ENCODE assay signal across 8 cellular contexts in genomic region chr10:12196531-12197211, GRCh38. TPM values are rescaled to one million over a fixed set of nuclear protein-coding genes. Genes with fewer than 3 reads are reported as not detected.
DNase-seq lines count a peak whose midpoint lies in the region; ATAC-seq and TF ChIP-seq lines count a peak whose summit lies in the region.

No MANE protein-coding gene starts in this region.

- H3K9me3 Mint-ChIP-seq in activated CD4-positive, alpha-beta T cell treated with anti-CD3 and anti-CD28 coated beads for 36 hours (ENCODE audit: low read depth): no peaks in the 10 kb centered on the region
- H3K9me3 Mint-ChIP-seq in activated CD4-positive, alpha-beta memory T cell treated with anti-CD3 and anti-CD28 coated beads for 36 hours: no peaks in the 10 kb centered on the region

- ATAC-seq in activated CD4-positive, alpha-beta T cell treated with anti-CD3 and anti-CD28 coated beads for 36 hours: no peak
- ATAC-seq in HG03135 (IDR thresholded peaks at IDR 0.05; ENCODE audit: unreplicated experiment) (no peak), HG02973 (IDR thresholded peaks at IDR 0.05; ENCODE audit: unreplicated experiment) (no peak)

- H3K27ac ChIP-seq in iPS-18a (ENCODE audit: low read length) (peak overlapping the region; percentile 93), suprapubic skin (peak overlapping the region; percentile 98)

- peaks cover 49% of the 10 kb centered on the region for H3K36me3 Mint-ChIP-seq in activated CD4-positive, alpha-beta T cell treated with anti-CD3 and anti-CD28 coated beads for 36 hours (ENCODE audit: low read depth)
- peaks cover 35% of the 10 kb centered on the region for H3K36me3 Mint-ChIP-seq in activated CD4-positive, alpha-beta memory T cell treated with anti-CD3 and anti-CD28 coated beads for 36 hours

- H3K9me3 ChIP-seq in iPS-18a (ENCODE audit: control insufficient read depth, low read depth, low read length) (no peaks in the 10 kb centered on the region), suprapubic skin (no peaks in the 10 kb centered on the region)

- TF ChIP-seq CTCF in suprapubic skin (IDR thresholded peaks at IDR 0.05): no peak

- TF ChIP-seq POLR2A in suprapubic skin (IDR thresholded peaks at IDR 0.05): no peak

- H3K4me1 ChIP-seq in iPS-18a (ENCODE audit: control insufficient read depth, low read depth, low read length) (peaks cover 5% of the 10 kb centered on the region), suprapubic skin (peaks cover 47% of the 10 kb centered on the region)

- POLR2A ChIA-PET in activated CD4-positive, alpha-beta T cell treated with anti-CD3 and anti-CD28 coated beads for 36 hours (lab: Charles Lee): interaction anchor here (0.7 to 1.3 kb wide), 4 partner anchors 9 to 156 kb away, joined by 3 to 7 read pairs (median 4); partner anchors contain the start of gene UPF2
- POLR2A ChIA-PET in activated CD4-positive, alpha-beta memory T cell treated with anti-CD3 and anti-CD28 coated beads for 36 hours (lab: Charles Lee): interaction anchor here (1.0 to 1.1 kb wide), 3 partner anchors 10 to 154 kb away, joined by 3 to 5 read pairs (median 4); partner anchors contain the start of gene UPF2

- DNase-seq in activated CD4-positive, alpha-beta T cell treated with anti-CD3 and anti-CD28 coated beads for 36 hours: no peak
- DNase-seq in activated CD4-positive, alpha-beta T cell treated with anti-CD3 and anti-CD28 coated beads for 4 hours: no peak
- no peak for DNase-seq in activated CD4-positive, alpha-beta memory T cell treated with anti-CD3 and anti-CD28 coated beads for 36 hours
- no peak for DNase-seq in suprapubic skin (ENCODE audit: low spot score in 2 of 2)
- no peak for DNase-seq in SW 1271 (lab: John Stamatoyannopoulos, UW)

- intact Hi-C loops in activated CD4-positive, alpha-beta T cell treated with anti-CD3 and anti-CD28 coated beads for 36 hours (cut with DNase I, micrococcal nuclease): loop anchor here in 1 of 2 experiments (1.0 to 5.0 kb wide), 8 partner anchors 15 to 1391 kb away; partner anchors contain the start of genes CAMK1D, DHTKD1, OPTN and PHYH
- intact Hi-C loops in activated CD4-positive, alpha-beta memory T cell treated with anti-CD3 and anti-CD28 coated beads for 36 hours (cut with micrococcal nuclease): loop anchor here (1.0 to 5.0 kb wide), 4 partner anchors 15 to 901 kb away; partner anchors contain the start of gene DHTKD1

- H3K4me1 Mint-ChIP-seq in activated CD4-positive, alpha-beta T cell treated with anti-CD3 and anti-CD28 coated beads for 36 hours: peaks cover 44% of the 10 kb centered on the region
- peaks cover 49% of the 10 kb centered on the region for H3K4me1 Mint-ChIP-seq in activated CD4-positive, alpha-beta memory T cell treated with anti-CD3 and anti-CD28 coated beads for 36 hours (ENCODE audit: low read depth)

- 10% methylated on average over 15 of the region's 15 CpGs for whole genome bisulfite sequencing in suprapubic skin

- peak overlapping the region; percentile 80 for H3K9ac ChIP-seq in iPS-18a (ENCODE audit: low read length)

- no peaks in the 10 kb centered on the region for H3K27me3 ChIP-seq in iPS-18a (ENCODE audit: control insufficient read depth, insufficient read depth, low read length)
- H3K27me3 ChIP-seq in suprapubic skin: no peaks in the 10 kb centered on the region

- peaks cover 21% of the 10 kb centered on the region for H3K36me3 ChIP-seq in iPS-18a (ENCODE audit: control insufficient read depth, low read depth, low read length)
- H3K36me3 ChIP-seq in suprapubic skin: peaks cover 26% of the 10 kb centered on the region

- no peaks in the 10 kb centered on the region for H3K27me3 Mint-ChIP-seq in activated CD4-positive, alpha-beta T cell treated with anti-CD3 and anti-CD28 coated beads for 36 hours
- H3K27me3 Mint-ChIP-seq in activated CD4-positive, alpha-beta memory T cell treated with anti-CD3 and anti-CD28 coated beads for 36 hours: no peaks in the 10 kb centered on the region

- CTCF ChIA-PET in activated CD4-positive, alpha-beta T cell treated with anti-CD3 and anti-CD28 coated beads for 36 hours (lab: Charles Lee): interaction anchor here (0.5 to 5.2 kb wide), 7 partner anchors 9 to 650 kb away, joined by 3 to 38 read pairs (median 3); partner anchors contain the start of gene UPF2
- CTCF ChIA-PET in activated CD4-positive, alpha-beta memory T cell treated with anti-CD3 and anti-CD28 coated beads for 36 hours (lab: Charles Lee): interaction anchor here (0.8 to 3.2 kb wide), 6 partner anchors 17 to 903 kb away, joined by 3 to 25 read pairs (median 4); partner anchors contain the start of genes OPTN and UPF2

- peak overlapping the region; percentile 96 for H3K4me3 Mint-ChIP-seq in activated CD4-positive, alpha-beta T cell treated with anti-CD3 and anti-CD28 coated beads for 36 hours
- peak overlapping the region; percentile 94 for H3K4me3 Mint-ChIP-seq in activated CD4-positive, alpha-beta memory T cell treated with anti-CD3 and anti-CD28 coated beads for 36 hours

- H3K4me3 ChIP-seq in iPS-18a (ENCODE audit: low read length) (peak overlapping the region; percentile 88), suprapubic skin (peak overlapping the region; percentile 95)

- peak overlapping the region; percentile 97 for H3K27ac Mint-ChIP-seq in activated CD4-positive, alpha-beta T cell treated with anti-CD3 and anti-CD28 coated beads for 36 hours
- H3K27ac Mint-ChIP-seq in activated CD4-positive, alpha-beta memory T cell treated with anti-CD3 and anti-CD28 coated beads for 36 hours: peak overlapping the region; percentile 100

- no peak for TF ChIP-seq EP300 in suprapubic skin (IDR thresholded peaks at IDR 0.05)

RNA-seq across cellular contexts. Expression of gene CDC123, which starts 0.7 kb away (rescaled TPM):
- total RNA-seq in activated CD4-positive, alpha-beta T cell treated with anti-CD3 and anti-CD28 coated beads for 36 hours: 100 to 1,000 TPM; 129 to 151 TPM
- total RNA-seq in activated CD4-positive, alpha-beta memory T cell treated with anti-CD3 and anti-CD28 coated beads for 36 hours: 100 to 1,000 TPM; 134 TPM
- total RNA-seq in suprapubic skin: 10 to 100 TPM; 58.1 to 86.7 (median 69.3) TPM

RNA-seq across cellular contexts. Expression of gene NUDT5, which starts 1.0 kb away (rescaled TPM):
- total RNA-seq in activated CD4-positive, alpha-beta T cell treated with anti-CD3 and anti-CD28 coated beads for 36 hours: 100 to 1,000 TPM in 1 of 2 experiments, 10 to 100 TPM in 1; 99.9 to 108 TPM
- total RNA-seq in activated CD4-positive, alpha-beta memory T cell treated with anti-CD3 and anti-CD28 coated beads for 36 hours: 100 to 1,000 TPM; 115 to 118 TPM
- 10 to 100 TPM; 37.2 to 49.2 (median 41.8) TPM for total RNA-seq in suprapubic skin
